Comparison of ENCODE assay signal across 8 cellular contexts in the genomic region with DNA sequence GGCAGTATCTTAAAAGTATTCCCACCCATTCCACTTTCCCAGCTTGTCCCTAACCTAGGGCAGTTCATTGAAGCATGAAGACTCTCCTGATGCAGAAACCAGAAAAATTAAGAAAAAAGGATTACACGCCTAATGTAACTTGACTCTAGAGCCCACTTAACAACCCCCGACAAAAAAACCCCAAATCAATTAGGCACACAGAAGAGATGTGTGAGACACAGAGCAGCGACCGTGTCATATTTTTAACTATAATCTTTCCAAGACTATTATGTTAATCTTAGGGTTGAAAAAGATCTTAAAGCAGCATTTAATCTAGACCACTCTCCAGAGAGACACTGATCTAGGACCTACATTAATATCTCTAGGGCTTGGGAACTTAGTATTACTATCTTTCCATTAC. TPM values are rescaled to one million over a fixed set of nuclear protein-coding genes. Genes with fewer than 3 reads are reported as not detected.
DNase-seq lines count a peak whose midpoint lies in the region; ATAC-seq and TF ChIP-seq lines count a peak whose summit lies in the region.

No MANE protein-coding gene starts in this region.

- peak overlapping the region; percentile 100 for H3K27ac Mint-ChIP-seq in CD4-positive, alpha-beta T cell
- H3K27ac Mint-ChIP-seq in nephron = peak overlapping the region; percentile 97 to 100 (median 99)

- H3K4me1 ChIP-seq in Loucy (ENCODE audit: insufficient read depth, low read length, poor library complexity, severe bottlenecking) = peaks cover 38% of the 10 kb centered on the region

- TF ChIP-seq CTCF in CD4-positive, alpha-beta T cell (IDR thresholded peaks at IDR 0.05) = no peak
- TF ChIP-seq CTCF in Loucy (conservative IDR thresholded peaks at IDR 0.05; ENCODE audit: low read length) = no peak
- no peak for TF ChIP-seq CTCF in coronary artery (IDR thresholded peaks at IDR 0.05)
- no peak for TF ChIP-seq CTCF in nephron (IDR thresholded peaks at IDR 0.05; ENCODE audit: unreplicated experiment in 3 of 3)

- H3K36me3 ChIP-seq in Loucy (ENCODE audit: insufficient read depth, low read length) = no peaks in the 10 kb centered on the region

- H3K36me3 Mint-ChIP-seq in CD4-positive, alpha-beta T cell (ENCODE audit: low read depth) = peaks cover 57% of the 10 kb centered on the region
- H3K36me3 Mint-ChIP-seq in nephron (ENCODE audit: low read depth) = peaks cover 19% of the 10 kb centered on the region

- H2AFZ ChIP-seq in Loucy (ENCODE audit: low read length) = no peak overlapping the region

- peaks cover 61% of the 10 kb centered on the region for H3K4me1 Mint-ChIP-seq in CD4-positive, alpha-beta T cell (ENCODE audit: low read depth)
- peaks cover 42% of the 10 kb centered on the region for H3K4me1 Mint-ChIP-seq in nephron

- CTCF ChIA-PET in CD4-positive, alpha-beta T cell (lab: Charles Lee) = no interaction called here

- no peaks in the 10 kb centered on the region for H3F3A ChIP-seq in Loucy (ENCODE audit: low read depth)

- peaks cover 62% of the 10 kb centered on the region for H3K79me2 ChIP-seq in Loucy (ENCODE audit: insufficient read depth, low read length)

- H3K27ac ChIP-seq in CD4-positive, alpha-beta T cell (ENCODE audit: low read depth, low read length) = peak overlapping the region; percentile 98
- peak overlapping the region; percentile 95 to 97 for H3K27ac ChIP-seq in coronary artery

- no peaks in the 10 kb centered on the region for H3K27me3 Mint-ChIP-seq in CD4-positive, alpha-beta T cell
- peaks cover 3% of the 10 kb centered on the region for H3K27me3 Mint-ChIP-seq in nephron (ENCODE audit: low read depth)

- H3K9me2 ChIP-seq in Loucy (replicated peaks; ENCODE audit: low read depth, low read length) = no peaks in the 10 kb centered on the region

- peak overlapping the region; percentile 99 for H3K4me3 Mint-ChIP-seq in CD4-positive, alpha-beta T cell
- peak overlapping the region; percentile 95 to 97 (median 95) for H3K4me3 Mint-ChIP-seq in nephron

- DNase-seq in CD4-positive, alpha-beta T cell = no peak
- DNase-seq in coronary artery (ENCODE audit: low spot score) = no peak
- DNase-seq in NCI-H1694 (lab: John Stamatoyannopoulos, UW) = no peak
- DNase-seq in DMS114 treated with DMSO at 0.1 percent for 48 hours (lab: John Stamatoyannopoulos, UW; ENCODE audit: unreplicated experiment) = no peak
- DNase-seq in GDM1 (lab: John Stamatoyannopoulos, UW) = no peak

- peak overlapping the region; percentile 94 for H3K9ac ChIP-seq in Loucy (ENCODE audit: low read depth, low read length, poor library complexity, severe bottlenecking)

- peak overlapping the region; percentile 97 for H3K4me2 ChIP-seq in Loucy (ENCODE audit: low read depth, low read length, poor library complexity, severe bottlenecking)

- H3K4me3 ChIP-seq in Loucy (ENCODE audit: low read length, poor library complexity, severe bottlenecking) (peak overlapping the region; percentile 94), coronary artery (peak overlapping the region; percentile 85)

- intact Hi-C loops in CD4-positive, alpha-beta T cell (cut with DNase I, micrococcal nuclease) = loop anchor here (5.0 kb wide), 3 partner anchors 36 to 806 kb away; no protein-coding TSS in a partner anchor

- ATAC-seq in CD4-positive, alpha-beta T cell (ENCODE audit: poor library complexity) = no peak
- no peak for ATAC-seq in GM19452 (IDR thresholded peaks at IDR 0.05; ENCODE audit: unreplicated experiment)

- no peaks in the 10 kb centered on the region for H3K27me3 ChIP-seq in CD4-positive, alpha-beta T cell (ENCODE audit: control insufficient read depth, insufficient read depth, low read length)
- peaks cover 20% of the 10 kb centered on the region for H3K27me3 ChIP-seq in Loucy (ENCODE audit: insufficient read depth, low read length, poor library complexity, severe bottlenecking)

- POLR2A ChIA-PET in CD4-positive, alpha-beta T cell (lab: Charles Lee) = interaction anchor here (1.0 kb wide), 2 partner anchors 12 to 16 kb away, joined by 3 to 5 read pairs; no protein-coding TSS in a partner anchor

- H3K9me3 ChIP-seq in CD4-positive, alpha-beta T cell (ENCODE audit: control insufficient read depth, low read length) = no peaks in the 10 kb centered on the region
- H3K9me3 ChIP-seq in Loucy (ENCODE audit: insufficient read depth, low read depth, low read length) = no peaks in the 10 kb centered on the region

- no peaks in the 10 kb centered on the region for H3K9me3 Mint-ChIP-seq in CD4-positive, alpha-beta T cell
- H3K9me3 Mint-ChIP-seq in nephron = no peaks in the 10 kb centered on the region

- H4K20me1 ChIP-seq in Loucy (ENCODE audit: insufficient read depth, low read length, poor library complexity, severe bottlenecking) = peaks cover 59% of the 10 kb centered on the region

RNA-seq across cellular contexts. Expression of a gene that starts 1.3 kb away (rescaled TPM):
- total RNA-seq in CD4-positive, alpha-beta T cell = 100 to 1,000 TPM; 383 to 389 TPM
